Comparison of ENCODE assay signal across 9 cellular contexts in genomic region chr1:235864965-235865525, GRCh38. TPM values are rescaled to one million over a fixed set of nuclear protein-coding genes. Genes with fewer than 3 reads are reported as not detected.
DNase-seq lines count a peak whose midpoint lies in the region; ATAC-seq, FAIRE-seq and TF ChIP-seq lines count a peak whose summit lies in the region.
"Had no signal": no experiment of that assay in that cellular context is flagged by ENCODE, and none has a peak within 500 bp of the region (broad histone marks: within the 10 kb centered on the region; RNA-seq: fewer than 3 reads in every experiment).

No MANE protein-coding gene starts in this region.

- H3K4me1 ChIP-seq in heart right ventricle (peaks cover 0 to 53% (median 25%) of the 10 kb centered on the region in 9 donors), astrocyte (ENCODE audit: insufficient read depth, low read length) (peaks cover 10% of the 10 kb centered on the region), muscle layer of colon (ENCODE audit: insufficient read depth, low read length) (peaks cover 11% of the 10 kb centered on the region), vagina (peaks cover 53% of the 10 kb centered on the region)

- H3K27me3 ChIP-seq in heart right ventricle, result no peaks in the 10 kb centered on the region
- no peaks in the 10 kb centered on the region for H3K27me3 ChIP-seq in astrocyte (ENCODE audit: insufficient read depth, low read length)
- no peaks in the 10 kb centered on the region for H3K27me3 ChIP-seq in muscle layer of colon (ENCODE audit: control insufficient read depth in 1 of 2, insufficient read depth in 2 of 2, low read length in 2 of 2)
- H3K27me3 ChIP-seq in vagina, result no peaks in the 10 kb centered on the region

- H3K27ac Mint-ChIP-seq in astrocyte (ENCODE audit: unreplicated experiment), result peak overlapping the region; percentile 45

- intact Hi-C loops in heart right ventricle (cut with DNase I), result loop anchor here in 6 of 10 donors (5.0 to 10.0 kb wide), 6 partner anchors 47 to 197 kb away; no protein-coding TSS in a partner anchor
- intact Hi-C loops in left ventricle myocardium superior (cut with micrococcal nuclease), result no loop called here
- intact Hi-C loops in vagina (cut with DNase I), result loop anchor here (10.0 kb wide), 2 partner anchors 50 to 110 kb away; no protein-coding TSS in a partner anchor

- WGBS in heart right ventricle, 2 donors, result 44 to 46% methylated on average over 2 of the region's 3 CpGs

- peak overlapping the region in 7 of 10 donors; percentile 71 to 99 (median 96) for H3K4me3 ChIP-seq in heart right ventricle
- H3K4me3 ChIP-seq in astrocyte (ENCODE audit: insufficient read depth, low read depth, low read length), result no peak overlapping the region
- peak overlapping the region in 1 of 2 donors; percentile 87 for H3K4me3 ChIP-seq in muscle layer of colon (ENCODE audit: low read depth in 1 of 2, low read length in 2 of 2)
- H3K4me3 ChIP-seq in vagina, result peak overlapping the region; percentile 87 to 98

- H3K36me3 Mint-ChIP-seq in astrocyte (ENCODE audit: low read depth, unreplicated experiment), result no peaks in the 10 kb centered on the region

- no peak for TF ChIP-seq POLR2A in vagina (IDR thresholded peaks at IDR 0.05)

- H3K9me3 Mint-ChIP-seq in astrocyte (ENCODE audit: unreplicated experiment), result no peaks in the 10 kb centered on the region

- peaks cover 9% of the 10 kb centered on the region for H4K20me1 ChIP-seq in astrocyte (ENCODE audit: insufficient read depth, low read length)

- H2AFZ ChIP-seq in astrocyte (ENCODE audit: low read depth, low read length), result no peak overlapping the region

- H3K4me2 ChIP-seq in astrocyte (ENCODE audit: low read length), result peak overlapping the region; percentile 30

- no peak for ATAC-seq in heart right ventricle
- no peak for ATAC-seq in left ventricle myocardium superior
- ATAC-seq in GM21381 (IDR thresholded peaks at IDR 0.05; ENCODE audit: unreplicated experiment), result no peak

- FAIRE-seq in astrocyte (lab: Jason Lieb, UNC), result no peak

- peaks cover 12% of the 10 kb centered on the region for H3K4me1 Mint-ChIP-seq in astrocyte (ENCODE audit: low read depth, unreplicated experiment)

- peak overlapping the region in 4 of 10 donors; percentile 13 to 96 (median 96) for H3K27ac ChIP-seq in heart right ventricle
- no peak overlapping the region for H3K27ac ChIP-seq in astrocyte (ENCODE audit: low read depth, low read length)
- peak overlapping the region; percentile 59 for H3K27ac ChIP-seq in muscle layer of colon (ENCODE audit: low read depth, low read length)
- H3K27ac ChIP-seq in vagina, result peak overlapping the region; percentile 99

- DNase-seq in heart right ventricle, result no peak
- DNase-seq in left ventricle myocardium superior, result no peak
- DNase-seq in astrocyte (ENCODE audit: low read depth), result no peak
- DNase-seq in vagina (ENCODE audit: extremely low spot score in 2 of 2), result no peak
- no peak for DNase-seq in EL
- no peak for DNase-seq in stimulated activated CD4-positive, alpha-beta T cell treated with anti-CD3 and anti-CD28 coated beads, Interleukin-1b, Interleukin-23, amount 100 ng/mL, for 48 hours
- DNase-seq: Right ventricle myocardium superior had no signal

- H3K79me2 ChIP-seq in astrocyte (ENCODE audit: insufficient read depth, low read length), result peaks cover 37% of the 10 kb centered on the region

- H3K4me3 Mint-ChIP-seq in astrocyte (ENCODE audit: unreplicated experiment), result peak overlapping the region; percentile 70

- H3K36me3 ChIP-seq in heart right ventricle (no peaks in the 10 kb centered on the region), astrocyte (ENCODE audit: insufficient read depth, low read length) (no peaks in the 10 kb centered on the region), muscle layer of colon (ENCODE audit: insufficient read depth, low read length) (no peaks in the 10 kb centered on the region), vagina (no peaks in the 10 kb centered on the region)

- peaks cover 1% of the 10 kb centered on the region for H3K27me3 Mint-ChIP-seq in astrocyte (ENCODE audit: low read depth, unreplicated experiment)

- no peaks in the 10 kb centered on the region for H3K9me3 ChIP-seq in heart right ventricle
- H3K9me3 ChIP-seq in astrocyte (ENCODE audit: insufficient read depth, low read depth, low read length), result no peaks in the 10 kb centered on the region
- H3K9me3 ChIP-seq in muscle layer of colon (ENCODE audit: low read length), result no peaks in the 10 kb centered on the region
- no peaks in the 10 kb centered on the region for H3K9me3 ChIP-seq in vagina

- H3K9ac ChIP-seq in astrocyte (ENCODE audit: low read length) (peak overlapping the region; percentile 41), muscle layer of colon (ENCODE audit: low read length) (no peak overlapping the region)

- TF ChIP-seq CTCF in heart right ventricle (IDR thresholded peaks at IDR 0.05) (no peak), astrocyte (IDR thresholded peaks at IDR 0.05; ENCODE audit: insufficient read depth, low read depth, low read length) (no peak), vagina (IDR thresholded peaks at IDR 0.05) (no peak)

RNA-seq across cellular contexts. Expression of gene LYST, which starts 1.7 kb away (rescaled TPM):
- total RNA-seq in heart right ventricle (10 to 100 TPM in 8 of 10 donors, 1 to 10 TPM in 2; 6.3 to 13.6 (median 10.7) TPM), left ventricle myocardium superior (11.9 TPM), astrocyte (12.5 and 15.7 TPM in 2 replicates), vagina (52.1 TPM)
- 1 to 10 TPM; 3.3 to 7.2 TPM for polyA plus RNA-seq in heart right ventricle
